Comparison of ENCODE assay signal across 14 cellular contexts in the genomic region with DNA sequence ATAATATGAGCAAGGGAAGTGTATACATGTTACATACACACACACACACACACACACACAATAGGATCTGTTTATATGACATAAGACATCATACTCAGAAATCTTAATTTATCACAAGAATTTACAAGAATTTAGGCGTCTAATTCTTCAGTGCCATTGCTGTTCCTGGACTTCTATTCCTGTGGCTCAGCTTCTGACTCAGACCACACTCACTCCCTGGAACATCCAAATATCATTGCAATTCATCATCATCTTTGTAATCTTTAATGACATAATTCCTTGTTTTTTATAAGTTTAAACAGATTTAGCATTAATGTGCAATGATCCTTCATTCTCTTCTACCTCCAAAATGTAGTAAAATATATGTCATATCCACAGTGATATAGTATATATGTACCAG.
DNase-seq lines count a peak whose midpoint lies in the region; ATAC-seq and TF ChIP-seq lines count a peak whose summit lies in the region.
"Had no signal": no experiment of that assay in that cellular context is flagged by ENCODE, and none has a peak within 500 bp of the region (broad histone marks: within the 10 kb centered on the region; RNA-seq: fewer than 3 reads in every experiment).

No MANE protein-coding gene starts in this region.

- no peak overlapping the region for H3K4me3 ChIP-seq in adipocyte (ENCODE audit: low read length)
- H3K4me3 ChIP-seq: prostate gland had no signal

- peaks cover 19% of the 10 kb centered on the region; the same call in 1 of the 2 replicates for H3K9me3 Mint-ChIP-seq in HFFc6

- H3K27ac Mint-ChIP-seq in HFFc6: peak overlapping the region; percentile 27
- H3K27ac Mint-ChIP-seq: CD8-positive, alpha-beta memory T cell had no signal

- no peaks in the 10 kb centered on the region for H3K36me3 ChIP-seq in adipocyte (ENCODE audit: control insufficient read depth, insufficient read depth, low read length, severe bottlenecking)
- H3K36me3 ChIP-seq: prostate gland had no signal

- peaks cover 50% of the 10 kb centered on the region for H3K4me1 Mint-ChIP-seq in HFFc6 (ENCODE audit: low read depth)
- H3K4me1 Mint-ChIP-seq: CD8-positive, alpha-beta memory T cell had no signal

- no peak overlapping the region for H3K9ac ChIP-seq in adipocyte (ENCODE audit: low read length)

- no peaks in the 10 kb centered on the region for H3K27me3 Mint-ChIP-seq in HFFc6 (ENCODE audit: insufficient read depth)
- H3K27me3 Mint-ChIP-seq: CD8-positive, alpha-beta memory T cell had no signal

- H3K36me3 Mint-ChIP-seq in HFFc6 (ENCODE audit: low read depth): peaks cover 31% of the 10 kb centered on the region
- H3K36me3 Mint-ChIP-seq: CD8-positive, alpha-beta memory T cell had no signal

- peak overlapping the region; percentile 23 for H3K4me3 Mint-ChIP-seq in HFFc6
- H3K4me3 Mint-ChIP-seq: CD8-positive, alpha-beta memory T cell had no signal

- no peak for TF ChIP-seq CTCF in HFFc6 (IDR thresholded peaks at IDR 0.05)

- H3K27me3 ChIP-seq in adipocyte (replicated peaks; ENCODE audit: control insufficient read depth, insufficient read depth, low read length): no peaks in the 10 kb centered on the region

- H3K9me3 ChIP-seq in adipocyte (ENCODE audit: control insufficient read depth, low read length): no peaks in the 10 kb centered on the region
- H3K9me3 ChIP-seq: prostate gland had no signal

- ATAC-seq in HG03175 (IDR thresholded peaks at IDR 0.05; ENCODE audit: unreplicated experiment): no peak
- ATAC-seq: left lobe of liver had no signal

- peak; percentile 73 for DNase-seq in HFFc6
- DNase-seq in adipocyte (ENCODE audit: low read depth): peak; percentile 57
- DNase-seq in fibroblast of the conjunctiva (ENCODE audit: low read depth): peak; percentile 23
- DNase-seq in DMS53 (lab: John Stamatoyannopoulos, UW): no peak
- no peak for DNase-seq in NCI-H526 (lab: John Stamatoyannopoulos, UW)
- no peak for DNase-seq in SIG-M5 (lab: John Stamatoyannopoulos, UW)
- DNase-seq: activated effector memory CD4-positive, alpha-beta T cell treated with anti-CD3 and anti-CD28 coated beads, Interleukin-2, amount 50 U/mL, for 16 hours; caudate nucleus; CD8-positive, alpha-beta memory T cell; hypothalamus; NCI-H2227 treated with DMSO at 0.1 percent for 48 hours had no signal

- peaks cover 12% of the 10 kb centered on the region for H3K4me1 ChIP-seq in adipocyte (ENCODE audit: control insufficient read depth, insufficient read depth, low read length)
- H3K4me1 ChIP-seq: prostate gland had no signal

Comparison
In these comparisons a context has a peak if more than half of its experiments do, and no peak if none do; other contexts are left out.
1. DNase-seq: peak in HFFc6 (single experiment), adipocyte (single experiment) and fibroblast of the conjunctiva (single experiment); none in DMS53 (single experiment), NCI-H526 (0 of 2) and SIG-M5 (single experiment).